Comparison of ENCODE assay signal across 8 cellular contexts in the genomic region with DNA sequence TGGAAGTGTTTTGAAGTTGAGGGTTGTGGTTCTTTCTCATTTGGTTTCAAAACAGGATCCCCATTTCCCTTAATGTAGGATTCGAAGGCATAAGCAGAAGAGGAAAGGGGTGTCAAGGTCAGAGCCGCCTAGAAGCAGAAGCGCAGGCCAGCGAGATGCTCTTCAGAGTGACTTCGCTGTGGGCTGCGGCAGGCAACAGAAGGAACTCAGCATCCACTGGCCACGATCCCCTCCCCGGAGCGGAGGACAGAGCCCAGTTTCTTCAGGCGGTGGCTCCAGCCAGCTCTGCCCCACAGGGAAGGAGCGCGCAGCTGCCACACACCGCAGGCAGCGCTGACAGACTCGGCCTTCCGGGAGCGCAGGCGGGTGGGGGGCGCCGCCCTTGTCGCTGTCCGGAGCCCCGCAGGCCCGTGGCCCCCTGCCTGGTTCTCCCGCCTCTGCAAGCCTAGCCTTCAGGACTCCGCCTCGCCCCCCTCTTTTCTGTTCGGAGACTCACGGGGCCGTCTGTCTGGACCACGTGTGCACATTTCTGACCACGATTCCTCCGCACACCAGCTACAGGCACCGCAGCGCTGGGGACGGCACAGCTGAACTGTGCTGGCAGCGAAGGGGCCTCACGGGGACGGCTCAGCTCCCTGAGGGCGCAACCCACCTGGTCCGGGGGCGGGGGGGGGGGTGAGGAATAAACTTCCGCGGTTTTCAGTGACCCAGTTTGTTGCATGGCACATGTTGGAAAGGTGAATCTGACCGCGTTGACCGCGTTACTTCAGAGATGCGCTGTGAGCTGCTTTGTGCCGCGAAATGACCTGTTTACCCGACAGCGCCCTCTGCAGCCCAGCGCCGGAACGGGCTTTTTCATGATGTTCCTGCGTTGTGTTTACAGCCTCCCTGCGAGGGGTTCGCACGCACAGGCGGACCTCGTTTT. TPM values are rescaled to one million over a fixed set of nuclear protein-coding genes. Genes with fewer than 3 reads are reported as not detected.
DNase-seq lines count a peak whose midpoint lies in the region; FAIRE-seq and TF ChIP-seq lines count a peak whose summit lies in the region.

No MANE protein-coding gene starts in this region.

- DNase-seq in GM23248 = peak; percentile 46
- peak; percentile 91 for DNase-seq in NCI-H1092 (lab: John Stamatoyannopoulos, UW)
- DNase-seq in WERI-Rb-1 = peak; percentile 89
- peak; percentile 47 for DNase-seq in bronchial epithelial cell (ENCODE audit: low read depth)
- DNase-seq in kidney glomerular epithelial cell (lab: John Stamatoyannopoulos, UW) = peak; percentile 37
- DNase-seq in stimulated activated CD4-positive, alpha-beta T cell treated with anti-CD3 and anti-CD28 coated beads, Interleukin-1b, Interleukin-23, amount 100 ng/mL, for 24 hours (ENCODE audit: low read depth in 4 of 4, low spot score in 1 of 4) = peak; percentile 71 to 78 (median 76)
- DNase-seq in RCC 7860 (ENCODE audit: low spot score) = no peak

- no peak for FAIRE-seq in bronchial epithelial cell (lab: Jason Lieb, UNC)
- no peak for FAIRE-seq in RCC 7860 (lab: Jason Lieb, UNC)

- in situ Hi-C loops in GM23248 (cut with MboI) = no loop called here

- no peaks in the 10 kb centered on the region for H3K79me2 ChIP-seq in DOHH2 (ENCODE audit: control insufficient read depth, low read length)
- H3K79me2 ChIP-seq in GM23248 (ENCODE audit: insufficient read depth) = no peaks in the 10 kb centered on the region

- H3K4me2 ChIP-seq in DOHH2 (ENCODE audit: low read length) (peak overlapping the region; percentile 85), GM23248 (ENCODE audit: unreplicated experiment) (peak overlapping the region; percentile 42)

- H3F3A ChIP-seq in DOHH2 (ENCODE audit: control insufficient read depth, insufficient read depth) (no peaks in the 10 kb centered on the region), GM23248 (ENCODE audit: insufficient read depth) (no peaks in the 10 kb centered on the region)

- H3K9me2 ChIP-seq in DOHH2 (replicated peaks; ENCODE audit: control insufficient read depth, low read length) (no peaks in the 10 kb centered on the region), GM23248 (ENCODE audit: insufficient read depth) (no peaks in the 10 kb centered on the region)

- no peaks in the 10 kb centered on the region for H3K9me3 ChIP-seq in DOHH2 (ENCODE audit: control insufficient read depth, insufficient read depth, low read length)
- no peaks in the 10 kb centered on the region for H3K9me3 ChIP-seq in GM23248 (ENCODE audit: low read depth)
- H3K9me3 ChIP-seq in WERI-Rb-1 (ENCODE audit: severe bottlenecking) = peaks cover 4% of the 10 kb centered on the region

- TF ChIP-seq CTCF in DOHH2 (IDR thresholded peaks at IDR 0.05; ENCODE audit: low read depth, low read length, poor library complexity, severe bottlenecking) (peak; percentile 94), WERI-Rb-1 (IDR thresholded peaks at IDR 0.05; ENCODE audit: low read depth, low read length) (peak; percentile 92), bronchial epithelial cell (IDR thresholded peaks at IDR 0.05; ENCODE audit: insufficient read depth, low read length, severe bottlenecking) (peak; percentile 88)

- WGBS in GM23248 (ENCODE audit: low coverage in 1 of 2, low lambda C conversion rate in 2 of 2, missing lambda C conversion rate in 2 of 2), 2 experiments = 5 to 7% methylated on average over 50 to 60 of the region's 62 CpGs

- peak overlapping the region; percentile 38; the same call in 1 of the 2 replicates for H2AFZ ChIP-seq in GM23248

- no peaks in the 10 kb centered on the region for H4K20me1 ChIP-seq in DOHH2 (ENCODE audit: control insufficient read depth, insufficient read depth, low read depth, low read length)
- no peaks in the 10 kb centered on the region for H4K20me1 ChIP-seq in GM23248 (ENCODE audit: insufficient read depth)

- H3K36me3 ChIP-seq in DOHH2 (ENCODE audit: control insufficient read depth, low read length) (no peaks in the 10 kb centered on the region), GM23248 (ENCODE audit: low read depth) (no peaks in the 10 kb centered on the region), WERI-Rb-1 (no peaks in the 10 kb centered on the region), bronchial epithelial cell (ENCODE audit: control insufficient read depth, insufficient read depth, low read length) (no peaks in the 10 kb centered on the region)

- H3K4me1 ChIP-seq in DOHH2 (ENCODE audit: control insufficient read depth, low read length) = peaks cover 28% of the 10 kb centered on the region
- H3K4me1 ChIP-seq in GM23248 (ENCODE audit: insufficient read depth) = no peaks in the 10 kb centered on the region

- H3K27ac ChIP-seq in DOHH2 (ENCODE audit: low read depth, low read length) (no peak overlapping the region), GM23248 (no peak overlapping the region), WERI-Rb-1 (peak overlapping the region; percentile 35; the same call in 1 of the 2 replicates)

- H3K9ac ChIP-seq in GM23248 = no peak overlapping the region

- H3K27me3 ChIP-seq in DOHH2 (ENCODE audit: control insufficient read depth, low read length) (peaks cover 23% of the 10 kb centered on the region), GM23248 (replicated peaks; ENCODE audit: insufficient read depth) (peaks cover 4% of the 10 kb centered on the region; the same call in 1 of the 2 replicates), WERI-Rb-1 (ENCODE audit: insufficient read depth, low read depth, severe bottlenecking) (no peaks in the 10 kb centered on the region), bronchial epithelial cell (ENCODE audit: control insufficient read depth, insufficient read depth, low read length) (peaks cover 5% of the 10 kb centered on the region)

- H3K4me3 ChIP-seq in DOHH2 (ENCODE audit: low read length) = peak overlapping the region; percentile 70
- peak overlapping the region; percentile 39 for H3K4me3 ChIP-seq in GM23248
- peak overlapping the region; percentile 54 for H3K4me3 ChIP-seq in WERI-Rb-1 (ENCODE audit: low read depth, low read length)
- H3K4me3 ChIP-seq in bronchial epithelial cell (ENCODE audit: low read depth, low read length) = peak overlapping the region; percentile 28

RNA-seq across cellular contexts. Expression of a gene that starts 26.1 kb away (rescaled TPM):
- not detected in 2 replicates for total RNA-seq in GM23248 (2014; rRNA removed; shearing (Covaris generic))
- not detected in 2 replicates for polyA plus RNA-seq in GM23248 (2016; fragmentation: Nextera tagmentation; extraction: Ambion mirVana)
- total RNA-seq in bronchial epithelial cell = not detected in 2 replicates

RNA-seq across cellular contexts. Expression of a gene that starts 59.9 kb away (rescaled TPM):
- total RNA-seq in GM23248 (2014; rRNA removed; shearing (Covaris generic)) = not detected in 2 replicates
- not detected in 2 replicates for polyA plus RNA-seq in GM23248 (2016; fragmentation: Nextera tagmentation; extraction: Ambion mirVana)
- not detected in 2 replicates for total RNA-seq in bronchial epithelial cell
